In the genomic region with DNA sequence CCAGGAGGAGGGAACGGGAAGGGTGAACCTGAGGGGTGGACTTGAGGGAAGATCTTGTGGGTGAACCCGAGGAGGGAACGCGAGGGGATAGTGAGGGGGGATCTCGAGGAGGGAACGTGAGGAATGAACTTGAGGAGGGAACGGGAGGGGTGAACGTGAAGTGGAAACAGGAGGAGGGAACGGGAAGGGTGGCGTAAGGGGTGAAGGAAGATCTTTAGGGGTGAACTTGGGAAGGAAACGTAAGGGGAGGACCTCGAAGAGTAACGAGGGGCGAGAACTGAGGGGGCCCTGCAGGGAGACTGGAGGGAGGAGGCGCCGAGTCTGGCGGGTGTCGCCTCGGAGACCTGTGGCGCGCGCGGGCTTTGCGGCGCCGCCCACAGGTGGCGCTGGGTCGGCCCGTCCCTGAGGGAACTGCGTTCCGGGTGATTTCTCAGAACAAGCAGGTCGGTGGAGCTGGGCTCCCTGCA, we compare ENCODE assay signal across 8 cellular contexts. TPM values are rescaled to one million over a fixed set of nuclear protein-coding genes. Genes with fewer than 3 reads are reported as not detected.
DNase-seq lines count a peak whose midpoint lies in the region; TF ChIP-seq lines count a peak whose summit lies in the region.

No MANE protein-coding gene starts in this region.

- no peaks in the 10 kb centered on the region for H3F3A ChIP-seq in PC-9 (ENCODE audit: insufficient read depth, low read depth)

- H3K9ac ChIP-seq in duodenal mucosa (ENCODE audit: low read depth in 1 of 2, low read length in 2 of 2): no peak overlapping the region

- peak overlapping the region; percentile 74 for H3K4me3 Mint-ChIP-seq in activated naive CD4-positive, alpha-beta T cell treated with anti-CD3 and anti-CD28 coated beads for 36 hours
- peak overlapping the region; percentile 89 for H3K4me3 Mint-ChIP-seq in neural crest cell

- CTCF ChIA-PET in activated naive CD4-positive, alpha-beta T cell treated with anti-CD3 and anti-CD28 coated beads for 36 hours (lab: Charles Lee): interaction anchor here (1.1 kb wide), 1 partner anchor 59 kb away, joined by 5 read pairs; no protein-coding TSS in a partner anchor
- CTCF ChIA-PET in PC-9 (lab: Charles Lee): no interaction called here

- H3K4me2 ChIP-seq in PC-9: no peak overlapping the region

- H3K9me3 ChIP-seq in duodenal mucosa (ENCODE audit: control insufficient read depth in 1 of 2, low read length in 2 of 2) (no peaks in the 10 kb centered on the region), PC-9 (ENCODE audit: insufficient read depth, low read depth) (no peaks in the 10 kb centered on the region)

- H3K36me3 ChIP-seq in duodenal mucosa (ENCODE audit: control insufficient read depth in 1 of 2, insufficient read depth in 2 of 2, low read length in 2 of 2): no peaks in the 10 kb centered on the region
- H3K36me3 ChIP-seq in PC-9 (ENCODE audit: low read depth): no peaks in the 10 kb centered on the region

- H3K4me1 Mint-ChIP-seq in activated naive CD4-positive, alpha-beta T cell treated with anti-CD3 and anti-CD28 coated beads for 36 hours (ENCODE audit: low read depth): peaks cover 9% of the 10 kb centered on the region
- H3K4me1 Mint-ChIP-seq in neural crest cell: peaks cover 9% of the 10 kb centered on the region

- no TSS peak for BruUV-seq in PC-9 (replicated peaks; lab: Mats Ljungman, UMichigan)

- POLR2A ChIA-PET in PC-9 (lab: Charles Lee; ENCODE audit: unreplicated experiment): no interaction called here

- no peaks in the 10 kb centered on the region for H3K9me2 ChIP-seq in PC-9 (ENCODE audit: insufficient read depth)

- peak overlapping the region; percentile 43 to 50 for H3K4me3 ChIP-seq in duodenal mucosa (ENCODE audit: low read depth in 1 of 2, low read length in 2 of 2)
- H3K4me3 ChIP-seq in PC-9: no peak overlapping the region

- no peaks in the 10 kb centered on the region for H3K36me3 Mint-ChIP-seq in activated naive CD4-positive, alpha-beta T cell treated with anti-CD3 and anti-CD28 coated beads for 36 hours (ENCODE audit: low read depth)
- H3K36me3 Mint-ChIP-seq in neural crest cell (ENCODE audit: low read depth): no peaks in the 10 kb centered on the region

- no peak overlapping the region for H3K27ac ChIP-seq in duodenal mucosa (ENCODE audit: low read depth, low read length)
- H3K27ac ChIP-seq in PC-9: no peak overlapping the region

- TF ChIP-seq CTCF in neural crest cell (conservative IDR thresholded peaks at IDR 0.05): peak; percentile 67
- no peak for TF ChIP-seq CTCF in PC-9 (conservative IDR thresholded peaks at IDR 0.05)

- H4K20me1 ChIP-seq in PC-9 (ENCODE audit: insufficient read depth): no peaks in the 10 kb centered on the region

- H2AFZ ChIP-seq in PC-9: no peak overlapping the region

- intact Hi-C loops in activated naive CD4-positive, alpha-beta T cell treated with anti-CD3 and anti-CD28 coated beads for 36 hours (cut with micrococcal nuclease): no loop called here
- intact Hi-C loops in PC-9 (cut with micrococcal nuclease; ENCODE audit: unreplicated experiment): loop anchor here (10.0 kb wide), 1 partner anchor 60 kb away; no protein-coding TSS in a partner anchor

- H3K27ac Mint-ChIP-seq in activated naive CD4-positive, alpha-beta T cell treated with anti-CD3 and anti-CD28 coated beads for 36 hours: no peak overlapping the region
- H3K27ac Mint-ChIP-seq in neural crest cell (ENCODE audit: unreplicated experiment): peak overlapping the region; percentile 67

- peaks cover 30% of the 10 kb centered on the region for H3K27me3 Mint-ChIP-seq in activated naive CD4-positive, alpha-beta T cell treated with anti-CD3 and anti-CD28 coated beads for 36 hours (ENCODE audit: low read depth)
- peaks cover 75% of the 10 kb centered on the region for H3K27me3 Mint-ChIP-seq in neural crest cell (ENCODE audit: low read depth)

- no peaks in the 10 kb centered on the region for H3K9me3 Mint-ChIP-seq in activated naive CD4-positive, alpha-beta T cell treated with anti-CD3 and anti-CD28 coated beads for 36 hours
- H3K9me3 Mint-ChIP-seq in neural crest cell: no peaks in the 10 kb centered on the region

- H3K4me1 ChIP-seq in duodenal mucosa (ENCODE audit: control insufficient read depth in 1 of 2, insufficient read depth in 2 of 2, low read length in 2 of 2) (peaks cover 0 to 3% of the 10 kb centered on the region in 2 donors), PC-9 (replicated peaks; ENCODE audit: insufficient read depth) (no peaks in the 10 kb centered on the region)

- H3K79me2 ChIP-seq in PC-9 (ENCODE audit: low read depth): no peaks in the 10 kb centered on the region

- DNase-seq in activated naive CD4-positive, alpha-beta T cell treated with anti-CD3 and anti-CD28 coated beads for 36 hours: peak; percentile 23
- no peak for DNase-seq in activated naive CD4-positive, alpha-beta T cell treated with Interleukin-2 at 50 U/mL for 16 hours
- DNase-seq in NCI-H128 (lab: John Stamatoyannopoulos, UW; ENCODE audit: unreplicated experiment) (peak; percentile 12), neural crest cell (ENCODE audit: low read depth, low spot score) (peak; percentile 26), PC-9 (no peak), cerebellar cortex (ENCODE audit: low spot score) (no peak), SK-N-DZ (ENCODE audit: low spot score) (no peak)

- peaks cover 8 to 19% of the 10 kb centered on the region in 2 donors for H3K27me3 ChIP-seq in duodenal mucosa (ENCODE audit: control insufficient read depth in 1 of 2, insufficient read depth in 2 of 2, low read length in 2 of 2)
- H3K27me3 ChIP-seq in PC-9 (ENCODE audit: insufficient read depth, low read depth): peaks cover 14% of the 10 kb centered on the region; the same call in 1 of the 2 replicates

RNA-seq across cellular contexts. Expression of a gene that starts 0.7 kb away (rescaled TPM):
- total RNA-seq in activated naive CD4-positive, alpha-beta T cell treated with anti-CD3 and anti-CD28 coated beads for 36 hours: not detected
- total RNA-seq in neural crest cell (0.82 and 1.4 TPM in 2 replicates), PC-9 (2021) (not detected in 2 replicates)
- not detected in 2 replicates for polyA plus RNA-seq in SK-N-DZ (2014; cell fraction: cytosol; rRNA removed)
- not detected in 2 replicates for polyA plus RNA-seq in SK-N-DZ (2014; cell fraction: nucleus; rRNA removed)

Comparison
In these comparisons a context has a peak if more than half of its experiments do, and no peak if none do; other contexts are left out.
1. DNase-seq: peak in activated naive CD4-positive, alpha-beta T cell treated with anti-CD3 and anti-CD28 coated beads for 36 hours (single experiment), NCI-H128 (single experiment) and neural crest cell (single experiment); none in activated naive CD4-positive, alpha-beta T cell treated with Interleukin-2 at 50 U/mL for 16 hours (single experiment), PC-9 (0 of 2), cerebellar cortex (single experiment) and SK-N-DZ (single experiment).